8 cellular contexts compared by ENCODE assay signal in the genomic region with DNA sequence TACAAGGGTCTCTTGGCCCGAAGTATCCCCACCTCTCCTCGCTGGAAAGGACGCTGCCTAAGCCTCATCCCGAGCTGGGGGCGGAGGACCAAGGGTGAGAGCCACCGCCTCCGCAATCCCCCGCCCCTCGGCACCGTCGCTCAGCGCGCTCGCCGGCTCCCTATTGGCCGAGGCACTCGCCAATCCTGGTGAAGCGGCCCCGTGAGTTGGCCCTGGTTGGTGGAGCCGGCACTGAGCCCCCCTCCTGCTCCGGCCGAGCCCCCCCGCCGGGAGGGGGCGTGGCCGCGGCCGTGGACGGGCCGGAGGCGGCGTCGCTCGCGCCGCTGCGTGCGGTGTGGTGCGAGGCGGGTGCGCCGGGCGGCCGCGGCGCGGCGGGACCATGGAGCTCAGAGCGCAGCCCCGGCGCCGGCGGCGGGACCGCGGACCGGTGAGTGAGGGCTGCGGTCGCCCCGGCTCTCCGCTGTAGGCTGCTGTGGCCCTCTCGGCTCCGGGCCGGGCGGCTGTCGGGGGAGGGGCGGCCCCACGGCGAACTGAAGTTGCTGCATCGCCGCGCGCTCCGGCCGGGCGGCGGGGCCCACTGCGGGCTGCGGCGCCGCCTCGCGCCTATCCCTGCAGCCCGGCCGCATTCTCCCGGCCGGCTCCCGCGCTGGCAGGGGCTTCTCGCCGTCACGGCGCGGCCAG. TPM values are rescaled to one million over a fixed set of nuclear protein-coding genes. Genes with fewer than 3 reads are reported as not detected.
A peak's percentile ranks its signal among the peaks of the same experiment; 100 is the strongest.
DNase-seq lines count a peak whose midpoint lies in the region; ATAC-seq and TF ChIP-seq lines count a peak whose summit lies in the region.

Gene WASF3 (plus strand): TSS at position 291 of the 681 bp plus-strand sequence. CDS start 84,588 bp downstream, outside the sequence.

- peak; percentile 95 for ATAC-seq in HG03354 (IDR thresholded peaks at IDR 0.05; ENCODE audit: poor library complexity, severe bottlenecking, unreplicated experiment)
- peak; percentile 90 for ATAC-seq in activated CD8-positive, alpha-beta memory T cell treated with anti-CD3 and anti-CD28 coated beads, Interleukin-2, amount 10 ng/mL, durations not matched to agents 7 days and 5 days
- peak; percentile 94 to 96 for ATAC-seq in stimulated activated naive B cell treated with anti-CD40 and anti-IgM and Interleukin-4, amounts not matched to agents 10 μg/mL and 1 μg/mL and 100 μg/mL, for 72 hours (replicated peaks)

- peak within 1 kb of the TSS; percentile 78 to 88 (median 84) for H3K4me3 ChIP-seq in esophagus muscularis mucosa

- no peak for TF ChIP-seq POLR2A in esophagus muscularis mucosa (IDR thresholded peaks at IDR 0.05; ENCODE audit: low read depth)

- peaks cover 1% of the 10 kb centered on the region for H3K36me3 Mint-ChIP-seq in activated CD8-positive, alpha-beta memory T cell treated with anti-CD3 and anti-CD28 coated beads, Interleukin-2, amount 10 ng/mL, durations not matched to agents 7 days and 5 days
- no peaks in the 10 kb centered on the region for H3K36me3 Mint-ChIP-seq in stimulated activated naive B cell treated with anti-CD40 and anti-IgM and Interleukin-4, amounts not matched to agents 10 μg/mL and 1 μg/mL and 100 μg/mL, for 72 hours

- no peaks in the 10 kb centered on the region for H3K9me3 Mint-ChIP-seq in activated CD8-positive, alpha-beta memory T cell treated with anti-CD3 and anti-CD28 coated beads, Interleukin-2, amount 10 ng/mL, durations not matched to agents 7 days and 5 days (ENCODE audit: low read depth)
- H3K9me3 Mint-ChIP-seq in stimulated activated naive B cell treated with anti-CD40 and anti-IgM and Interleukin-4, amounts not matched to agents 10 μg/mL and 1 μg/mL and 100 μg/mL, for 72 hours: peaks cover 4 to 13% of the 10 kb centered on the region in 2 donors

- H3K9me3 ChIP-seq in esophagus muscularis mucosa: no peaks in the 10 kb centered on the region

- H3K27ac ChIP-seq in esophagus muscularis mucosa (replicated peaks in 1 of 4): peak within 1 kb of the TSS; percentile 71 to 85 (median 80)

- H3K4me1 Mint-ChIP-seq in activated CD8-positive, alpha-beta memory T cell treated with anti-CD3 and anti-CD28 coated beads, Interleukin-2, amount 10 ng/mL, durations not matched to agents 7 days and 5 days: peaks cover 9% of the 10 kb centered on the region
- H3K4me1 Mint-ChIP-seq in stimulated activated naive B cell treated with anti-CD40 and anti-IgM and Interleukin-4, amounts not matched to agents 10 μg/mL and 1 μg/mL and 100 μg/mL, for 72 hours: peaks cover 4 to 13% of the 10 kb centered on the region in 2 donors

- DNase-seq in Ammon's horn (ENCODE audit: low spot score) (peak; percentile 97), GM19240 (ENCODE audit: insufficient read length, low spot score) (peak; percentile 34), NCI-H345 treated with DMSO at 0.1 percent for 48 hours (lab: John Stamatoyannopoulos, UW; ENCODE audit: unreplicated experiment) (peak; percentile 80), esophagus muscularis mucosa (ENCODE audit: extremely low spot score) (peak; percentile 97), middle frontal gyrus (ENCODE audit: extremely low spot score, low spot score) (peak; percentile 92)
- peak; percentile 65 for DNase-seq in activated CD8-positive, alpha-beta memory T cell treated with anti-CD3 and anti-CD28 coated beads, Interleukin-2, amount 10 ng/mL, durations not matched to agents 7 days and 5 days
- peak; percentile 54 for DNase-seq in stimulated activated naive B cell treated with anti-CD40 and anti-IgM and Interleukin-4, amounts not matched to agents 10 μg/mL and 1 μg/mL and 100 μg/mL, for 72 hours

- CTCF ChIA-PET in activated CD8-positive, alpha-beta memory T cell treated with anti-CD3 and anti-CD28 coated beads, Interleukin-2, amount 10 ng/mL, durations not matched to agents 7 days and 5 days (lab: Charles Lee): no interaction called here

- H3K4me1 ChIP-seq in esophagus muscularis mucosa: peaks cover 0 to 27% (median 19%) of the 10 kb centered on the region in 4 donors

- TF ChIP-seq CTCF in esophagus muscularis mucosa (IDR thresholded peaks at IDR 0.05): no peak

- no peak within 1 kb of the TSS for H3K27ac Mint-ChIP-seq in activated CD8-positive, alpha-beta memory T cell treated with anti-CD3 and anti-CD28 coated beads, Interleukin-2, amount 10 ng/mL, durations not matched to agents 7 days and 5 days
- H3K27ac Mint-ChIP-seq in stimulated activated naive B cell treated with anti-CD40 and anti-IgM and Interleukin-4, amounts not matched to agents 10 μg/mL and 1 μg/mL and 100 μg/mL, for 72 hours: no peak within 1 kb of the TSS

- H3K4me3 Mint-ChIP-seq in activated CD8-positive, alpha-beta memory T cell treated with anti-CD3 and anti-CD28 coated beads, Interleukin-2, amount 10 ng/mL, durations not matched to agents 7 days and 5 days: peak within 1 kb of the TSS; percentile 39
- peak within 1 kb of the TSS; percentile 45 to 52 for H3K4me3 Mint-ChIP-seq in stimulated activated naive B cell treated with anti-CD40 and anti-IgM and Interleukin-4, amounts not matched to agents 10 μg/mL and 1 μg/mL and 100 μg/mL, for 72 hours

- peaks cover 41% of the 10 kb centered on the region for H3K27me3 Mint-ChIP-seq in activated CD8-positive, alpha-beta memory T cell treated with anti-CD3 and anti-CD28 coated beads, Interleukin-2, amount 10 ng/mL, durations not matched to agents 7 days and 5 days
- H3K27me3 Mint-ChIP-seq in stimulated activated naive B cell treated with anti-CD40 and anti-IgM and Interleukin-4, amounts not matched to agents 10 μg/mL and 1 μg/mL and 100 μg/mL, for 72 hours: peaks cover 29 to 34% of the 10 kb centered on the region in 2 donors

- no peaks in the 10 kb centered on the region for H3K27me3 ChIP-seq in esophagus muscularis mucosa

- intact Hi-C loops in esophagus muscularis mucosa (cut with DNase I): loop anchor here (5.0 to 10.0 kb wide), 3 partner anchors 137 to 1057 kb away; partner anchors contain the start of gene RASL11A

- 0% methylated on average over 6 of the region's 94 CpGs for WGBS in esophagus muscularis mucosa

- TF ChIP-seq EP300 in esophagus muscularis mucosa (IDR thresholded peaks at IDR 0.05): no peak

- H3K36me3 ChIP-seq in esophagus muscularis mucosa: no peaks in the 10 kb centered on the region

RNA-seq across cellular contexts. Expression of gene WASF3, which starts in this region (rescaled TPM):
- under 1 TPM in 1 of 2 experiments, not detected in 1; 0.12 TPM for total RNA-seq in activated CD8-positive, alpha-beta memory T cell treated with anti-CD3 and anti-CD28 coated beads, Interleukin-2, amount 10 ng/mL, durations not matched to agents 7 days and 5 days
- 10 to 100 TPM; 16.6 to 19.9 (median 18.4) TPM for total RNA-seq in esophagus muscularis mucosa

Comparison
In these comparisons a context has a peak if more than half of its experiments do, and no peak if none do; other contexts are left out.
1. Peak in every context shown above with its lines: DNase-seq, ATAC-seq, H3K4me3 ChIP-seq and H3K27ac ChIP-seq.
2. RNA of gene WASF3 (total RNA-seq): 16.6 to 19.9 TPM in esophagus muscularis mucosa; 0.12 TPM in activated CD8-positive, alpha-beta memory T cell treated with anti-CD3 and anti-CD28 coated beads, Interleukin-2, amount 10 ng/mL, durations not matched to agents 7 days and 5 days; every median in the first group is over 10 times any median in the second.
3. Peak in DNase-seq and ATAC-seq in activated CD8-positive, alpha-beta memory T cell treated with anti-CD3 and anti-CD28 coated beads, Interleukin-2, amount 10 ng/mL, durations not matched to agents 7 days and 5 days; RNA of the gene not detected or under 1 TPM.
4. DNase-seq: peak in every context shown above with its lines; median percentile 97 in Ammon's horn; 97 in esophagus muscularis mucosa; 92 in middle frontal gyrus; 80 in NCI-H345 treated with DMSO at 0.1 percent for 48 hours; 65 in activated CD8-positive, alpha-beta memory T cell treated with anti-CD3 and anti-CD28 coated beads, Interleukin-2, amount 10 ng/mL, durations not matched to agents 7 days and 5 days; 54 in stimulated activated naive B cell treated with anti-CD40 and anti-IgM and Interleukin-4, amounts not matched to agents 10 μg/mL and 1 μg/mL and 100 μg/mL, for 72 hours; 34 in GM19240.